In the genomic region with DNA sequence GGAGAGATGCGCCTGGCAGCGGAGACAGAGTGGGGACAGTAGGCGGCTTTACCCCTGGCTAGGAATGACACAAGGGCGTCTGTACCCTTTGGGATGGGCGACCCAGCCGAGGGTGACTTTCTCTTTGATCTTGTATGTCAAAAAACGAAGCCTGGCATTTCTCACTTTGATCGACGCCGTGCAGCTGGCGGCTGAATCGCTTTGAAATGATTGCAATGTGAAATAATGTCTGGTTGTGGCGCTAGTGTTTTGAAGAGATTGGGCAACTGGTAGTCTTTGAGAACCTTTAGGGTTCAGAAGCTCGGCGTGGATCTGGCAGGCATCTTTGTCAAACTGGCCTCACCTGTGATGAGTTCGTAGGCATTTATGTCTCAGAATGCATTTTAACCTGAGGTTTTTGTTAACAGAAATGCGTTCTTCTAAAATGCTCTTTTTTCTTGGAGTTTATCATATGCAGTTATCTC, we compare ENCODE assay signal across 8 cellular contexts. TPM values are rescaled to one million over a fixed set of nuclear protein-coding genes. Genes with fewer than 3 reads are reported as not detected.
DNase-seq lines count a peak whose midpoint lies in the region; ATAC-seq lines count a peak whose summit lies in the region.

No MANE protein-coding gene starts in this region.

- no CpG with 5 or more reads among the region's 17 CpGs for WGBS in trophoblast cell (ENCODE audit: extremely low coverage, insufficient coverage, insufficient read length)

- no peak overlapping the region for H3K23ac ChIP-seq in trophoblast cell (ENCODE audit: low read length)

- H3K79me1 ChIP-seq in trophoblast cell (ENCODE audit: low read length) = peaks cover 30% of the 10 kb centered on the region

- H2BK5ac ChIP-seq in trophoblast cell (ENCODE audit: low read depth, low read length, poor library complexity) = peak overlapping the region; percentile 97

- peak overlapping the region; percentile 97 for H4K91ac ChIP-seq in trophoblast cell (ENCODE audit: low read depth, low read length)

- H4K8ac ChIP-seq in trophoblast cell (ENCODE audit: low read depth, low read length) = peak overlapping the region; percentile 95

- no peaks in the 10 kb centered on the region for H3K27me3 ChIP-seq in trophoblast cell (ENCODE audit: insufficient read depth, low read length)

- H3K9ac ChIP-seq in trophoblast cell (ENCODE audit: low read length) = peak overlapping the region; percentile 81

- H3K4ac ChIP-seq in trophoblast cell (ENCODE audit: low read depth, low read length) = peak overlapping the region; percentile 98

- peak overlapping the region; percentile 99 for H2BK120ac ChIP-seq in trophoblast cell (ENCODE audit: insufficient read depth, low read length, poor library complexity)

- DNase-seq in NCI-H1694 treated with DMSO at 0.1 percent for 48 hours (lab: John Stamatoyannopoulos, UW) (peak; percentile 28), NCI-H1694 (lab: John Stamatoyannopoulos, UW) (no peak), HCEC 1CT (peak; percentile 56), NCI-H2227 treated with DMSO at 0.1 percent for 48 hours (lab: John Stamatoyannopoulos, UW) (peak; percentile 32), germinal center (ENCODE audit: low spot score) (peak; percentile 47), trophoblast cell (peak; percentile 56 to 80)
- peak; percentile 47 for DNase-seq in activated naive CD4-positive, alpha-beta T cell treated with anti-CD3 and anti-CD28 coated beads, Interleukin-2, amount 50 U/mL, for 16 hours

- H2AK5ac ChIP-seq in trophoblast cell (ENCODE audit: low read length) = peak overlapping the region; percentile 93

- H3K27ac ChIP-seq in trophoblast cell (ENCODE audit: low read depth, low read length) = peak overlapping the region; percentile 99

- H3K14ac ChIP-seq in trophoblast cell (ENCODE audit: low read length) = peak overlapping the region; percentile 98

- peak overlapping the region; percentile 95 for H2AFZ ChIP-seq in trophoblast cell (ENCODE audit: insufficient read depth, low read length, poor library complexity)

- peak overlapping the region; percentile 84 for H3K4me3 ChIP-seq in trophoblast cell (ENCODE audit: low read depth, low read length)

- peak overlapping the region; percentile 93 for H3K18ac ChIP-seq in trophoblast cell (ENCODE audit: low read length)

- peaks cover 17 to 19% of the 10 kb centered on the region in 2 experiments for H3K4me1 ChIP-seq in trophoblast cell (ENCODE audit: control insufficient read depth in 1 of 2, insufficient read depth in 2 of 2, low read length in 2 of 2)

- H3K79me2 ChIP-seq in trophoblast cell (ENCODE audit: control insufficient read depth, insufficient read depth, low read length, poor library complexity) = peaks cover 29% of the 10 kb centered on the region

- no peaks in the 10 kb centered on the region for H3K9me3 ChIP-seq in trophoblast cell (ENCODE audit: insufficient read depth, low read depth, low read length)

- H3K36me3 ChIP-seq in trophoblast cell (ENCODE audit: control insufficient read depth in 1 of 2, insufficient read depth in 2 of 2, low read length in 2 of 2) = peaks cover 0 to 2% of the 10 kb centered on the region in 2 experiments

- H2BK12ac ChIP-seq in trophoblast cell (ENCODE audit: low read length) = peak overlapping the region; percentile 27

- peak overlapping the region; percentile 68 for H4K12ac ChIP-seq in trophoblast cell (ENCODE audit: low read depth, low read length)

- peak overlapping the region; percentile 76 for H3K4me2 ChIP-seq in trophoblast cell (ENCODE audit: low read length)

- no peak for ATAC-seq in GM18520 (IDR thresholded peaks at IDR 0.05; ENCODE audit: unreplicated experiment)

RNA-seq across cellular contexts. Expression of a gene that starts 1.0 kb away (rescaled TPM):
- polyA plus RNA-seq in trophoblast cell (2013) = 34.6 and 36.5 TPM in 2 replicates
